ENCODE assay signal across 1 cellular context in the genomic region with DNA sequence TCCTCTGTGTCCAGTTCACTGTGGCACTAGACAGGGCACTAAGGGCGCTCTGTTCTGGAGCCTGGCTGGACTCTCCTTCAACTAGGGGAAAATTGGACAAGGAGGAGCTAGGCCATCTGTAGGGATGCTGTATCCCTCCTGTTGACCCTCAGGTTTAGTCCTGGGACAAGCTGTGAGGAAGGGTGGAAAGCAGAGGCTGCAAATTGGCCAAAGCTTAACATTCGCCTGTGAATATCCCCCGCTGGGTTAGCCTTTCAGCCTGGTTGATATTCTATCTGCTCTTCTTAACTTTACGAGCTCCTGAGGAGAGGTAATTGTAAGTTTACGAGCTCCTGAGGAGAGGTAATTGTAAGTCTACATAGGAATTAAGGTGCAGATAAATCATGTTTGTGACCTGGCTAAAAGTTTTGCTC.
TF ChIP-seq lines count a peak whose summit lies in the region.

No MANE protein-coding gene starts in this region.

TF ChIP-seq in HEK293, 187 proteins besides CTCF, POLR2A, EP300 and RAD21 (continued from another document and continues in another):
- TF ChIP-seq ZSCAN18 (tag by site-specific recombination; IDR thresholded peaks at IDR 0.05) (no peak), ZBTB49 (tag by site-specific recombination; IDR thresholded peaks at IDR 0.05; ENCODE audit: low read depth) (no peak), SALL2 (tag by site-specific recombination; IDR thresholded peaks at IDR 0.05; ENCODE audit: borderline replicate concordance) (no peak), ZNF645 (tag by site-specific recombination; IDR thresholded peaks at IDR 0.05) (0 out of 2 replicates have a peak, but pooled peaks have one; percentile 63), ZNF341 (tag by site-specific recombination; IDR thresholded peaks at IDR 0.05; ENCODE audit: low read depth) (no peak), YY2 (tag by site-specific recombination; IDR thresholded peaks at IDR 0.05) (no peak), ZNF473 (tag by site-specific recombination; IDR thresholded peaks at IDR 0.05) (no peak), ZNF155 (tag by site-specific recombination; IDR thresholded peaks at IDR 0.05) (no peak), ZNF501 (tag by site-specific recombination; IDR thresholded peaks at IDR 0.05) (no peak), MZF1 (tag by site-specific recombination; IDR thresholded peaks at IDR 0.05; ENCODE audit: borderline replicate concordance) (peak; percentile 61; the same call in 1 of the 2 replicates), PATZ1 (tag by site-specific recombination; IDR thresholded peaks at IDR 0.05) (no peak), ZNF488 (tag by site-specific recombination; IDR thresholded peaks at IDR 0.05) (peak; percentile 80), ZNF19 (tag by site-specific recombination; IDR thresholded peaks at IDR 0.05; ENCODE audit: low read depth) (no peak), ZNF18 (tag by site-specific recombination; IDR thresholded peaks at IDR 0.05) (no peak), ZNF274 (IDR thresholded peaks at IDR 0.05; ENCODE audit: low read length) (no peak), ZNF274 (tag by site-specific recombination; IDR thresholded peaks at IDR 0.05; ENCODE audit: borderline replicate concordance) (no peak), ZNF513 (tag by site-specific recombination; IDR thresholded peaks at IDR 0.05) (no peak), ZSCAN23 (tag by site-specific recombination; IDR thresholded peaks at IDR 0.05) (no peak), ZNF114 (tag by site-specific recombination; IDR thresholded peaks at IDR 0.05) (no peak), ZNF335 (tag by site-specific recombination; conservative IDR thresholded peaks at IDR 0.05) (no peak), ZNF175 (tag by site-specific recombination; IDR thresholded peaks at IDR 0.05) (no peak), ZNF548 (tag by site-specific recombination; IDR thresholded peaks at IDR 0.05) (no peak), ELK4 (IDR thresholded peaks at IDR 0.05; ENCODE audit: borderline replicate concordance, low read depth, low read length) (no peak), ZNF16 (tag by site-specific recombination; IDR thresholded peaks at IDR 0.05; ENCODE audit: low read depth) (no peak), HOXA7 (CRISPR knock-in tag; IDR thresholded peaks at IDR 0.05; ENCODE audit: borderline replicate concordance) (no peak), ZNF426 (tag by site-specific recombination; IDR thresholded peaks at IDR 0.05) (no peak; the same call in 1 of the 2 replicates), ZFP37 (tag by site-specific recombination; IDR thresholded peaks at IDR 0.05) (no peak), KLF9 (tag by site-specific recombination; IDR thresholded peaks at IDR 0.05; ENCODE audit: low read depth) (no peak), ZNF48 (tag by site-specific recombination; IDR thresholded peaks at IDR 0.05) (no peak), ZNF660 (tag by site-specific recombination; IDR thresholded peaks at IDR 0.05) (peak; percentile 65; the same call in 1 of the 2 replicates), ZNF24 (tag by site-specific recombination; IDR thresholded peaks at IDR 0.05) (peak; percentile 82; the same call in 1 of the 2 replicates), ZNF529 (tag by site-specific recombination; IDR thresholded peaks at IDR 0.05; ENCODE audit: insufficient replicate concordance) (no peak), ZNF747 (tag by site-specific recombination; IDR thresholded peaks at IDR 0.05) (no peak), SP2 (tag by site-specific recombination; IDR thresholded peaks at IDR 0.05) (0 out of 2 replicates have a peak, but pooled peaks have one; percentile 8), ZNF837 (tag by site-specific recombination; IDR thresholded peaks at IDR 0.05) (no peak), ZNF302 (tag by site-specific recombination; IDR thresholded peaks at IDR 0.05; ENCODE audit: low read depth) (no peak), ZNF266 (tag by site-specific recombination; IDR thresholded peaks at IDR 0.05; ENCODE audit: low read depth) (no peak), ZNF624 (tag by site-specific recombination; IDR thresholded peaks at IDR 0.05) (no peak), ZNF791 (tag by site-specific recombination; IDR thresholded peaks at IDR 0.05) (no peak), ZNF184 (tag by site-specific recombination; IDR thresholded peaks at IDR 0.05) (no peak), ZNF677 (tag by site-specific recombination; IDR thresholded peaks at IDR 0.05) (no peak)
- TF ChIP-seq, protein P1, sequence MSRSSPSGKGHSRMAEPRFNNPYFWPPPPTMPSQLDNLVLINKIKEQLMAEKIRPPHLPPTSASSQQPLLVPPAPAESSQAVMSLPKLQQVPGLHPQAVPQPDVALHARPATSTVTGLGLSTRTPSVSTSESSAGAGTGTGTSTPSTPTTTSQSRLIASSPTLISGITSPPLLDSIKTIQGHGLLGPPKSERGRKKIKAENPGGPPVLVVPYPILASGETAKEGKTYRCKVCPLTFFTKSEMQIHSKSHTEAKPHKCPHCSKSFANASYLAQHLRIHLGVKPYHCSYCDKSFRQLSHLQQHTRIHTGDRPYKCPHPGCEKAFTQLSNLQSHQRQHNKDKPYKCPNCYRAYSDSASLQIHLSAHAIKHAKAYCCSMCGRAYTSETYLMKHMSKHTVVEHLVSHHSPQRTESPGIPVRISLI (tag by site-specific recombination; IDR thresholded peaks at IDR 0.05): no peak
- TF ChIP-seq, protein P2, sequence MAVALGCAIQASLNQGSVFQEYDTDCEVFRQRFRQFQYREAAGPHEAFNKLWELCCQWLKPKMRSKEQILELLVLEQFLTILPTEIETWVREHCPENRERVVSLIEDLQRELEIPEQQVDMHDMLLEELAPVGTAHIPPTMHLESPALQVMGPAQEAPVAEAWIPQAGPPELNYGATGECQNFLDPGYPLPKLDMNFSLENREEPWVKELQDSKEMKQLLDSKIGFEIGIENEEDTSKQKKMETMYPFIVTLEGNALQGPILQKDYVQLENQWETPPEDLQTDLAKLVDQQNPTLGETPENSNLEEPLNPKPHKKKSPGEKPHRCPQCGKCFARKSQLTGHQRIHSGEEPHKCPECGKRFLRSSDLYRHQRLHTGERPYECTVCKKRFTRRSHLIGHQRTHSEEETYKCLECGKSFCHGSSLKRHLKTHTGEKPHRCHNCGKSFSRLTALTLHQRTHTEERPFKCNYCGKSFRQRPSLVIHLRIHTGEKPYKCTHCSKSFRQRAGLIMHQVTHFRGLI (tag by site-specific recombination; IDR thresholded peaks at IDR 0.05): peak; percentile 26; the same call in 1 of the 2 replicates
- TF ChIP-seq, protein P3, sequence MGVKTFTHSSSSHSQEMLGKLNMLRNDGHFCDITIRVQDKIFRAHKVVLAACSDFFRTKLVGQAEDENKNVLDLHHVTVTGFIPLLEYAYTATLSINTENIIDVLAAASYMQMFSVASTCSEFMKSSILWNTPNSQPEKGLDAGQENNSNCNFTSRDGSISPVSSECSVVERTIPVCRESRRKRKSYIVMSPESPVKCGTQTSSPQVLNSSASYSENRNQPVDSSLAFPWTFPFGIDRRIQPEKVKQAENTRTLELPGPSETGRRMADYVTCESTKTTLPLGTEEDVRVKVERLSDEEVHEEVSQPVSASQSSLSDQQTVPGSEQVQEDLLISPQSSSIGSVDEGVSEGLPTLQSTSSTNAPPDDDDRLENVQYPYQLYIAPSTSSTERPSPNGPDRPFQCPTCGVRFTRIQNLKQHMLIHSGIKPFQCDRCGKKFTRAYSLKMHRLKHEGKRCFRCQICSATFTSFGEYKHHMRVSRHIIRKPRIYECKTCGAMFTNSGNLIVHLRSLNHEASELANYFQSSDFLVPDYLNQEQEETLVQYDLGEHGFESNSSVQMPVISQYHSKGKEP (tag by site-specific recombination; IDR thresholded peaks at IDR 0.05): peak; percentile 91
